Comparison of ENCODE assay signal across 9 cellular contexts in genomic region chr10:121668336-121669009, GRCh38.
DNase-seq lines count a peak whose midpoint lies in the region; ATAC-seq and TF ChIP-seq lines count a peak whose summit lies in the region.
"Had no signal": no experiment of that assay in that cellular context is flagged by ENCODE, and none has a peak within 500 bp of the region (broad histone marks: within the 10 kb centered on the region; RNA-seq: fewer than 3 reads in every experiment).

No MANE protein-coding gene starts in this region.

- peaks cover 11% of the 10 kb centered on the region for H3K4me1 ChIP-seq in BE2C
- H3K4me1 ChIP-seq in neural progenitor cell = peaks cover 32% of the 10 kb centered on the region

- ATAC-seq in HG03342 (IDR thresholded peaks at IDR 0.05; ENCODE audit: unreplicated experiment) (no peak), GM18502 (IDR thresholded peaks at IDR 0.05; ENCODE audit: poor library complexity, unreplicated experiment) (no peak), HG02938 (IDR thresholded peaks at IDR 0.05; ENCODE audit: unreplicated experiment) (no peak)

- H3K9ac ChIP-seq in neural progenitor cell = no peak overlapping the region

- H3K27me3 Mint-ChIP-seq in neural progenitor cell (ENCODE audit: insufficient read depth, low read depth) = peaks cover 16% of the 10 kb centered on the region

- H3F3A ChIP-seq in neural progenitor cell (ENCODE audit: low read depth) = peaks cover 20% of the 10 kb centered on the region

- H3K27me3 ChIP-seq in BE2C (no peaks in the 10 kb centered on the region), neural progenitor cell (no peaks in the 10 kb centered on the region)

- H3K4me3 ChIP-seq in BE2C (ENCODE audit: low read depth, low read length) (peak overlapping the region; percentile 24; the same call in 1 of the 2 replicates), fibroblast of villous mesenchyme (ENCODE audit: low read depth, low read length) (no peak overlapping the region), neural progenitor cell (no peak overlapping the region)

- H2AFZ ChIP-seq in neural progenitor cell (replicated peaks) = peak overlapping the region; percentile 73

- peaks cover 4% of the 10 kb centered on the region for H3K36me3 Mint-ChIP-seq in neural progenitor cell

- H3K9me3 Mint-ChIP-seq in neural progenitor cell = peaks cover 10% of the 10 kb centered on the region

- H3K4me3 Mint-ChIP-seq in neural progenitor cell = peak overlapping the region; percentile 62

- no peaks in the 10 kb centered on the region for H3K36me3 ChIP-seq in BE2C
- H3K36me3 ChIP-seq in neural progenitor cell = no peaks in the 10 kb centered on the region

- TF ChIP-seq CTCF in BE2C (IDR thresholded peaks at IDR 0.05; ENCODE audit: low read depth, low read length) (no peak), fibroblast of villous mesenchyme (IDR thresholded peaks at IDR 0.05; ENCODE audit: insufficient read depth, low read depth, low read length) (no peak), neural progenitor cell (IDR thresholded peaks at IDR 0.05) (no peak)

- H4K20me1 ChIP-seq in neural progenitor cell (ENCODE audit: low read depth) = no peaks in the 10 kb centered on the region

- H3K27ac ChIP-seq in neural progenitor cell = no peak overlapping the region

- H3K79me2 ChIP-seq in neural progenitor cell (ENCODE audit: low read depth) = no peaks in the 10 kb centered on the region

- H3K9me3 ChIP-seq in BE2C (no peaks in the 10 kb centered on the region), neural progenitor cell (ENCODE audit: low read depth) (no peaks in the 10 kb centered on the region)

- H3K4me2 ChIP-seq in neural progenitor cell = peak overlapping the region; percentile 44

- peaks cover 45% of the 10 kb centered on the region for H3K4me1 Mint-ChIP-seq in neural progenitor cell

- DNase-seq in BE2C (peak; percentile 89), NCI-H82 treated with DMSO at 0.1 percent for 48 hours (lab: John Stamatoyannopoulos, UW; ENCODE audit: unreplicated experiment) (peak; percentile 64), fibroblast of villous mesenchyme (ENCODE audit: low read depth) (peak; percentile 42), neural progenitor cell (ENCODE audit: low spot score) (peak; percentile 42)
- DNase-seq in stimulated activated CD4-positive, alpha-beta T cell treated with anti-CD3 and anti-CD28 coated beads, Interleukin-15, amount 100 ng/mL, for 24 hours = no peak
- DNase-seq: activated CD4-positive, alpha-beta T cell treated with anti-CD3 and anti-CD28 coated beads, Interleukin-2, amount 50 U/mL, for 4 hours had no signal

- H3K27ac Mint-ChIP-seq in neural progenitor cell = peak overlapping the region; percentile 54
